In the genomic region with DNA sequence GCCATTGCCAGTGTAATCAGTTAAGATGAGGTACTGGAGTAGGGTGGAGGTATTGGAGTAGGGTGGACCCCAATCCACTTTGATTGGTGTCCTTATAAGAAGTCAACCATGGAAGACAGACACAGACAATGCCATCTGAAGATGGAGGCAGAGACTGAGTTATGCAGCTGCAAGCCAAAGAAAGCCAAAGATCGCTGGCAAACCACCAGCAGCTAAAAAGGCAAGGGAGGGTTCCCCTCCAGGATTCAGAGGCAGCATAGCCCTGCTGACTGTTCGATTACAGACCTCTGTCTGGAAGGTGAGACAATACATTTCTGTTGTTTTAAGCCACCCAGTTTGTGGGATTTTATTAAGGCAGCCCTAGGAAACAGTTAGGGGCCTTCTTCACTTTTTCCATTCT, we compare ENCODE assay signal across 15 cellular contexts. TPM values are rescaled to one million over a fixed set of nuclear protein-coding genes. Genes with fewer than 3 reads are reported as not detected.
DNase-seq lines count a peak whose midpoint lies in the region; ATAC-seq and TF ChIP-seq lines count a peak whose summit lies in the region.
"Had no signal": no experiment of that assay in that cellular context is flagged by ENCODE, and none has a peak within 500 bp of the region (broad histone marks: within the 10 kb centered on the region; RNA-seq: fewer than 3 reads in every experiment).

No MANE protein-coding gene starts in this region.

- H3K4me3 ChIP-seq in RWPE2 (ENCODE audit: severe bottlenecking) (no peak overlapping the region), cardiac fibroblast (replicated peaks in 1 of 2; ENCODE audit: low read depth in 2 of 2, low read length in 2 of 2) (no peak overlapping the region), testis (no peak overlapping the region)

- H3K36me3 ChIP-seq in RWPE2 (ENCODE audit: low read depth): no peaks in the 10 kb centered on the region
- H3K36me3 ChIP-seq in testis (ENCODE audit: low read depth, missing control alignments): no peaks in the 10 kb centered on the region

- H3K9me3 ChIP-seq in RWPE2 (ENCODE audit: severe bottlenecking): no peaks in the 10 kb centered on the region
- no peaks in the 10 kb centered on the region for H3K9me3 ChIP-seq in testis

- no peak for TF ChIP-seq CTCF in RWPE2 (IDR thresholded peaks at IDR 0.05; ENCODE audit: poor library complexity, severe bottlenecking)
- TF ChIP-seq CTCF in cardiac fibroblast (IDR thresholded peaks at IDR 0.05; ENCODE audit: low read depth, low read length): no peak
- no peak for TF ChIP-seq CTCF in testis (IDR thresholded peaks at IDR 0.05)

- intact Hi-C loops in left ventricle myocardium superior (cut with micrococcal nuclease) (no loop called here), testis (cut with DNase I; ENCODE audit: low total_unique reads) (no loop called here)

- peak; percentile 19; the same call in 1 of the 3 replicates for ATAC-seq in RWPE2 (ENCODE audit: low read depth)
- ATAC-seq in left ventricle myocardium superior: peak; percentile 87
- ATAC-seq in GM21717 (IDR thresholded peaks at IDR 0.05; ENCODE audit: unreplicated experiment): no peak
- no peak for ATAC-seq in HG03571 (IDR thresholded peaks at IDR 0.05; ENCODE audit: unreplicated experiment)
- ATAC-seq: CD8-positive, alpha-beta T cell had no signal

- no peak for DNase-seq in RWPE2 (ENCODE audit: low spot score)
- peak; percentile 6 to 21 for DNase-seq in cardiac fibroblast (ENCODE audit: low read depth in 2 of 2)
- DNase-seq in left ventricle myocardium superior: peak; percentile 43
- DNase-seq in testis: peak; percentile 19
- DNase-seq in NCI-H2227 (lab: John Stamatoyannopoulos, UW; ENCODE audit: unreplicated experiment): no peak
- DNase-seq: CD8-positive, alpha-beta T cell; DMS79 treated with DMSO at 0.1 percent for 48 hours; GDM1; KG1; NCI-H1092 treated with DMSO at 0.1 percent for 48 hours; NCI-H1694 treated with DMSO at 0.1 percent for 48 hours; SIG-M5 had no signal

- WGBS in testis, 2 donors: 26 to 56% methylated on average over 2 of the region's 2 CpGs

- no peak overlapping the region for H3K27ac ChIP-seq in RWPE2 (ENCODE audit: poor library complexity, severe bottlenecking)
- no peak overlapping the region for H3K27ac ChIP-seq in testis

- H3K4me1 ChIP-seq in RWPE2 (ENCODE audit: insufficient read depth, poor library complexity, severe bottlenecking): no peaks in the 10 kb centered on the region
- H3K4me1 ChIP-seq in testis: no peaks in the 10 kb centered on the region

- H3K27me3 ChIP-seq in RWPE2 (ENCODE audit: insufficient read depth, poor library complexity, severe bottlenecking): no peaks in the 10 kb centered on the region
- H3K27me3 ChIP-seq in testis: no peaks in the 10 kb centered on the region

- TF ChIP-seq POLR2A in testis (IDR thresholded peaks at IDR 0.05): no peak

RNA-seq across cellular contexts. Expression of gene CKMT2, which starts 30.5 kb away (rescaled TPM):
- total RNA-seq in left ventricle myocardium superior (2,067 TPM), testis (10 to 100 TPM; 25.4 to 27.6 TPM)
- polyA plus RNA-seq in testis (ENCODE audit: insufficient read depth, low read depth, low replicate concordance): 13.7 TPM
- total RNA-seq: CD8-positive, alpha-beta T cell; MCF 10A had no signal

Comparison
In these comparisons a context has a peak if more than half of its experiments do, and no peak if none do; other contexts are left out.
1. ATAC-seq: peak in RWPE2 (single experiment) and left ventricle myocardium superior (single experiment); none in GM21717 (single experiment) and HG03571 (single experiment).
2. DNase-seq: peak in cardiac fibroblast (2 of 2), left ventricle myocardium superior (single experiment) and testis (single experiment); none in RWPE2 (single experiment) and NCI-H2227 (single experiment).
3. RNA of gene CKMT2, which starts 30.5 kb away (total RNA-seq): 2,067 TPM in left ventricle myocardium superior (single experiment); 25.4 to 27.6 TPM in testis; every median in the first group is over 10 times any median in the second.